9 cellular contexts compared by ENCODE assay signal in the genomic region with DNA sequence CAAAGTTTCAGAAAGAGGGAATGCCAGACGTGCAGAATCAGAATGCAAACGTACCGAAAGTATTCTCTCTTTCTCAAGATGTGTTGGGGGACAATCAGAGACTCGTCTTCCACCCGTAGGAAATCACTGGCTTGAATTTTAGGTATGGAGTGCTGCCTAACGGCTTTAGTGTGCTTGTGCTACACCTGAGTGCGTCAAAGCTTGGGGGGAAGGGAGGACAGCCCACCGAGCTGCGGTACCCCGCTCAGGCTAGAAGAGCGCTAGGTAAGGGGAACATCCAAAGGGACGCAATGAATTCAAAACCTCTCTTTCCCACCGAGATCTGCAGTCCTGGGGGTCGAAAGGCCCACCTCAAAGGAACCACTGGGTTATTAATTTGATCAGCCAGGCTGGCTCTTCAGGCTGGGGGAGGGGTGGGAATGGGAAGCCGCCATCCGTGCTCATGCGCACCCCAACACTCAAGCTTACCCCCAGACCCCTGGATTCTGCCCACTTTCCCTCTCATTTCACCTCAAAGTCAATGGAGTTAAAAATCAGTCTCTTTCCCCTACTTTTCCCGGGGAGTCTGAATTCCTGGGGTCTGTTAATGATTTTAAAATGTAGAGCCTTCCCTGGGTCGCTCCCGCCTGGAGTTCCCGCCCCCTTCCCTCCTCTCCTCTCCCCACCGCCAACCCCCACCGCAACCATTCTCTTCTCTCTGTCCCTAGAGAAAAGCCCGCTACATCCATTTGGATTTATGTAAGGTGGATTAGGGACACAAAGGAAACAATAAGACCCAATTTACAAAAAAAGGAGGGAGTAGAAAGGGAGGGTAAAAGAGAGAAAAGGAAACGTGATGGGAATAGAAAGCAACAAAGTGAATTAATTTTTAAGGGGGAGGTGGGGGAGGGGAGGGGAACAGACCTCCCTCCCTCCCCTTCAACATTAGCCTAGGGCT. TPM values are rescaled to one million over a fixed set of nuclear protein-coding genes. Genes with fewer than 3 reads are reported as not detected.
DNase-seq lines count a peak whose midpoint lies in the region; ATAC-seq and TF ChIP-seq lines count a peak whose summit lies in the region.
"Had no signal": no experiment of that assay in that cellular context is flagged by ENCODE, and none has a peak within 500 bp of the region (broad histone marks: within the 10 kb centered on the region; RNA-seq: fewer than 3 reads in every experiment).

No MANE protein-coding gene starts in this region.

- H3K9me3 Mint-ChIP-seq in WTC11: no peaks in the 10 kb centered on the region

- H3K27me3 ChIP-seq in iPS-20b (ENCODE audit: insufficient read depth, low read length): peaks cover 61% of the 10 kb centered on the region
- H3K27me3 ChIP-seq in spleen (replicated peaks in 1 of 7): peaks cover 0 to 80% (median 36%) of the 10 kb centered on the region in 7 donors

- H3K4me1 ChIP-seq in iPS-20b (ENCODE audit: insufficient read depth, low read length): peaks cover 12% of the 10 kb centered on the region; the same call in 1 of the 2 replicates
- peaks cover 5 to 54% (median 43%) of the 10 kb centered on the region in 6 donors for H3K4me1 ChIP-seq in spleen

- peaks cover 51% of the 10 kb centered on the region for H3K27me3 Mint-ChIP-seq in WTC11 (ENCODE audit: low read depth)

- POLR2A ChIA-PET in WTC11 (lab: Charles Lee): no interaction called here

- H3K36me3 ChIP-seq in iPS-20b (ENCODE audit: insufficient read depth, low read depth, low read length): 0 out of 2 replicates have a peak, but pooled peaks cover 4% of the 10 kb centered on the region
- no peaks in the 10 kb centered on the region for H3K36me3 ChIP-seq in spleen
- H3K36me3 ChIP-seq: WERI-Rb-1 had no signal

- H3K9me3 ChIP-seq in iPS-20b (ENCODE audit: insufficient read depth, low read depth, low read length): no peaks in the 10 kb centered on the region
- no peaks in the 10 kb centered on the region for H3K9me3 ChIP-seq in spleen

- H3K4me3 ChIP-seq in iPS-20b (ENCODE audit: low read length): peak overlapping the region; percentile 82
- H3K4me3 ChIP-seq in spleen: peak overlapping the region in 5 of 8 donors; percentile 60 to 84 (median 79)

- no peak for TF ChIP-seq CTCF in WTC11 (IDR thresholded peaks at IDR 0.05)
- TF ChIP-seq CTCF in spleen (IDR thresholded peaks at IDR 0.05 in 8 of 11, conservative IDR thresholded peaks at IDR 0.05 in 3 of 11): no peak

- no peaks in the 10 kb centered on the region for H3K36me3 Mint-ChIP-seq in WTC11

- H3K4me3 Mint-ChIP-seq in WTC11: peak overlapping the region; percentile 96

- no peak for TF ChIP-seq POLR2A in spleen (IDR thresholded peaks at IDR 0.05)

- 49 to 71% (median 57%) methylated on average over 24 to 25 of the region's 25 CpGs for WGBS in spleen, 5 donors

- DNase-seq in NCI-H82 (lab: John Stamatoyannopoulos, UW): peak; percentile 69
- DNase-seq in NCI-H82 treated with DMSO at 0.1 percent for 48 hours (lab: John Stamatoyannopoulos, UW; ENCODE audit: unreplicated experiment): no peak
- peak; percentile 44 for DNase-seq in WTC11 (ENCODE audit: low spot score)
- peak; percentile 28 for DNase-seq in spleen

- no peak overlapping the region for H3K27ac ChIP-seq in iPS-20b (ENCODE audit: low read length)
- no peak overlapping the region for H3K27ac ChIP-seq in spleen
- H3K27ac ChIP-seq: WERI-Rb-1 had no signal

- ATAC-seq in WTC11 (peak; percentile 5; the same call in 1 of the 2 replicates), HG03460 (IDR thresholded peaks at IDR 0.05; ENCODE audit: unreplicated experiment) (no peak), GM18873 (IDR thresholded peaks at IDR 0.05; ENCODE audit: low FRiP score, unreplicated experiment) (no peak), HG02938 (IDR thresholded peaks at IDR 0.05; ENCODE audit: unreplicated experiment) (no peak)

- peak overlapping the region; percentile 68 for H3K27ac Mint-ChIP-seq in WTC11

- intact Hi-C loops in spleen (cut with DNase I; ENCODE audit: low total_unique reads): loop anchor here (5.0 kb wide), 1 partner anchor 1832 kb away; no protein-coding TSS in a partner anchor

- peaks cover 52% of the 10 kb centered on the region for H3K4me1 Mint-ChIP-seq in WTC11

- CTCF ChIA-PET in WTC11 (lab: Charles Lee): interaction anchor here (1.0 kb wide), 1 partner anchor 197 kb away, joined by 5 read pairs; no protein-coding TSS in a partner anchor

- H3K9ac ChIP-seq in iPS-20b (ENCODE audit: low read depth, low read length): peak overlapping the region; percentile 55; the same call in 1 of the 2 replicates

TF ChIP-seq in WTC11, 78 proteins besides CTCF, POLR2A, EP300 and RAD21:
- TF ChIP-seq ESRRA (CRISPR knock-in tag; IDR thresholded peaks at IDR 0.05; ENCODE audit: borderline replicate concordance): no peak
- TF ChIP-seq, protein P1, sequence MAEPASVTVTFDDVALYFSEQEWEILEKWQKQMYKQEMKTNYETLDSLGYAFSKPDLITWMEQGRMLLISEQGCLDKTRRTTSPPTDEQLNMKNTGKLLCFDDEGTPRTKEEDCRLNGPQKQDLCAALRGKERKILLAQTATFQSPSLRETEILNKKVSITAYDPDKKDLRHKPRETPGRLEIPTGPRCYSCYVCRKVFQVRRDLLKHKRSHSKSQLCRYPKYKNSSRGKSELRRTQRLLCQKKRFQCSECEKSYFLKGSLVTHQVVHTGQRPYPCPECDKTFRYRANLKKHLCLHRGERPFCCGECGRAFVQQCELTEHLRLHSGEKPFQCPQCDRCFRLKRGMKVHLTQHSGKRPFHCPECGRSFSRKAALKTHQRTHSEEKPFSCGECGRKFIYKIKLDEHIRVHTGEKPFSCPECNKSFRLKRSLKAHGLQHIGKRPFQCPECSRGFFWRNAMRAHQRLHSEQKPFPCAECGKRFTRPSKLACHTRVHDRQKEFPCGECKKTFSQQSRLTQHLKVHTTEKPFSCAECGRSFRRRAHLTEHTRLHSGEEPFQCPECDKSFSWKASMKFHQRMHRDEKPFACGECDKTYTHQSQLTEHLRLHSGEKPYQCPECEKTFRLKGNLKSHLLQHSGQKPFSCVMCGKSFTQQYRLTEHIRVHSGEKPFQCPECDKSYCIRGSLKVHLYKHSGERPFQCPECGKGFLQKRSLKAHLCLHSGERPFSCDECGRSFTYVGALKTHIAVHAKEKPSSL (CRISPR knock-in tag; conservative IDR thresholded peaks at IDR 0.05): no peak
- TF ChIP-seq, protein P2, sequence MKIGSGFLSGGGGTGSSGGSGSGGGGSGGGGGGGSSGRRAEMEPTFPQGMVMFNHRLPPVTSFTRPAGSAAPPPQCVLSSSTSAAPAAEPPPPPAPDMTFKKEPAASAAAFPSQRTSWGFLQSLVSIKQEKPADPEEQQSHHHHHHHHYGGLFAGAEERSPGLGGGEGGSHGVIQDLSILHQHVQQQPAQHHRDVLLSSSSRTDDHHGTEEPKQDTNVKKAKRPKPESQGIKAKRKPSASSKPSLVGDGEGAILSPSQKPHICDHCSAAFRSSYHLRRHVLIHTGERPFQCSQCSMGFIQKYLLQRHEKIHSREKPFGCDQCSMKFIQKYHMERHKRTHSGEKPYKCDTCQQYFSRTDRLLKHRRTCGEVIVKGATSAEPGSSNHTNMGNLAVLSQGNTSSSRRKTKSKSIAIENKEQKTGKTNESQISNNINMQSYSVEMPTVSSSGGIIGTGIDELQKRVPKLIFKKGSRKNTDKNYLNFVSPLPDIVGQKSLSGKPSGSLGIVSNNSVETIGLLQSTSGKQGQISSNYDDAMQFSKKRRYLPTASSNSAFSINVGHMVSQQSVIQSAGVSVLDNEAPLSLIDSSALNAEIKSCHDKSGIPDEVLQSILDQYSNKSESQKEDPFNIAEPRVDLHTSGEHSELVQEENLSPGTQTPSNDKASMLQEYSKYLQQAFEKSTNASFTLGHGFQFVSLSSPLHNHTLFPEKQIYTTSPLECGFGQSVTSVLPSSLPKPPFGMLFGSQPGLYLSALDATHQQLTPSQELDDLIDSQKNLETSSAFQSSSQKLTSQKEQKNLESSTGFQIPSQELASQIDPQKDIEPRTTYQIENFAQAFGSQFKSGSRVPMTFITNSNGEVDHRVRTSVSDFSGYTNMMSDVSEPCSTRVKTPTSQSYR (CRISPR knock-in tag; IDR thresholded peaks at IDR 0.05): peak; percentile 52; the same call in 1 of the 2 replicates
- 0 out of 2 replicates have a peak, but pooled peaks have one; percentile 31 for TF ChIP-seq ZBTB21 (CRISPR knock-in tag; IDR thresholded peaks at IDR 0.05; ENCODE audit: borderline replicate concordance)
- no peak for TF ChIP-seq MYBL2 (CRISPR knock-in tag; IDR thresholded peaks at IDR 0.05)
- no peak for TF ChIP-seq ZNF232 (CRISPR knock-in tag; IDR thresholded peaks at IDR 0.05)
- TF ChIP-seq, protein P3, sequence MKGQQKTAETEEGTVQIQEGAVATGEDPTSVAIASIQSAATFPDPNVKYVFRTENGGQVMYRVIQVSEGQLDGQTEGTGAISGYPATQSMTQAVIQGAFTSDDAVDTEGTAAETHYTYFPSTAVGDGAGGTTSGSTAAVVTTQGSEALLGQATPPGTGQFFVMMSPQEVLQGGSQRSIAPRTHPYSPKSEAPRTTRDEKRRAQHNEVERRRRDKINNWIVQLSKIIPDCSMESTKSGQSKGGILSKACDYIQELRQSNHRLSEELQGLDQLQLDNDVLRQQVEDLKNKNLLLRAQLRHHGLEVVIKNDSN (CRISPR knock-in tag; IDR thresholded peaks at IDR 0.05): no peak
- TF ChIP-seq, protein P4, sequence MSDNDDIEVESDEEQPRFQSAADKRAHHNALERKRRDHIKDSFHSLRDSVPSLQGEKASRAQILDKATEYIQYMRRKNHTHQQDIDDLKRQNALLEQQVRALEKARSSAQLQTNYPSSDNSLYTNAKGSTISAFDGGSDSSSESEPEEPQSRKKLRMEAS (CRISPR knock-in tag; IDR thresholded peaks at IDR 0.05): 0 out of 2 replicates have a peak, but pooled peaks have one; percentile 24
- TF ChIP-seq JAZF1 (CRISPR knock-in tag; IDR thresholded peaks at IDR 0.05): no peak
- TF ChIP-seq SMAD3 (CRISPR knock-in tag; IDR thresholded peaks at IDR 0.05; ENCODE audit: borderline replicate concordance): no peak
- TF ChIP-seq ZNF671 (CRISPR knock-in tag; IDR thresholded peaks at IDR 0.05): no peak

RNA-seq across cellular contexts. Expression of a gene that starts 2.5 kb away (rescaled TPM):
- 6.7 to 11.0 TPM (median 6.8 TPM) in 3 replicates for total RNA-seq in WTC11 (2021)
- 10 to 100 TPM in 6 of 7 donors, 1 to 10 TPM in 1; 8.2 to 21.0 (median 17.5) TPM for total RNA-seq in spleen
- 1 to 10 TPM in 2 of 3 donors, under 1 TPM in 1; 0.80 to 2.9 (median 1.4) TPM for polyA plus RNA-seq in spleen
